Comparison of ENCODE assay signal across 20 cellular contexts in the genomic region with DNA sequence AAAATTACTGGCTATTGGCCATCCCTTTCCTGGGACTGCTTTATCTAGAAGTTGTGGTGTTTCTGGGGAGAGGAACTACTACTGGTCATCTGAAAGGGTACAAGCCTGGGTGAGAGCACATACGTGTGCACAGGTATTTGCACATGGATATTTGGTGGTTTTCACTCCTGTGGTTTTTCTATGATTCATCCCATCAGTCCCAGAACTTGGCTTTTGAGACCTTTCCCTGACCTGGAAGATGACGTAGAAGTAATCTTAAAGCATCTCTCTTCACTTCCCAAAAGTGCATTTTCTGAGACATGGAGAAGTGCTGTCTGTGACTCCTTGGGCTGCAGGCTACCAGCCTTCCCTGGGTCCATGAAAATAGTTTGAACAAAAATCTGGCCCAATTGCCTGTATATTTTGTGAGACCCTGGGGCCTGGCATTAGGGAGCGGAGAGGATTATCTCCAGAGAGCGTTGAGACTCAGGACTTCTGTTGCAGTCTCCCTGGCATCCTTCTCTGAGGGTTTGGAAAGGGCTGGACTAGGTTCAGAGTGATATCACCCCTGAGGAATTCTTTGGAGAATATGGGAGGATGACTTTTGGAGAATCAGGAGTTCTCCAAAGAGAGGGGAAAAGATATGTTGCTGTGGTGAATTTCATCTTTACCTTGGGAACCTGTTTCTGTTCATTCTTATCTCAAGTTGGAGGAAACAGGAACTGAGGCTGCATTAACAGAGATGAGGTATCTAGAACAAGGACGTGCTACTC.
DNase-seq lines count a peak whose midpoint lies in the region; ATAC-seq, FAIRE-seq and TF ChIP-seq lines count a peak whose summit lies in the region.
"Had no signal": no experiment of that assay in that cellular context is flagged by ENCODE, and none has a peak within 500 bp of the region (broad histone marks: within the 10 kb centered on the region; RNA-seq: fewer than 3 reads in every experiment).

No MANE protein-coding gene starts in this region.

- TF ChIP-seq CTCF in astrocyte (IDR thresholded peaks at IDR 0.05; ENCODE audit: insufficient read depth, low read depth, low read length) = no peak
- no peak for TF ChIP-seq CTCF in fibroblast of the aortic adventitia (IDR thresholded peaks at IDR 0.05; ENCODE audit: insufficient read depth, low read length)
- no peak for TF ChIP-seq CTCF in stomach (IDR thresholded peaks at IDR 0.05)

- H3K27me3 Mint-ChIP-seq in astrocyte (ENCODE audit: low read depth, unreplicated experiment) = peaks cover 3% of the 10 kb centered on the region
- peaks cover 22% of the 10 kb centered on the region for H3K27me3 Mint-ChIP-seq in activated CD8-positive, alpha-beta memory T cell treated with anti-CD3 and anti-CD28 coated beads, Interleukin-2, amount 10 ng/mL, durations not matched to agents 7 days and 5 days

- no peaks in the 10 kb centered on the region for H4K20me1 ChIP-seq in astrocyte (ENCODE audit: insufficient read depth, low read length)

- DNase-seq in HT1080 (ENCODE audit: low read depth) (peak; percentile 39), astrocyte (ENCODE audit: low read depth) (peak; percentile 61), fibroblast of the aortic adventitia (ENCODE audit: low read depth) (peak; percentile 6), stomach (no peak), HPDE6-E6E7 (ENCODE audit: extremely low spot score) (no peak)
- no peak for DNase-seq in activated CD8-positive, alpha-beta memory T cell treated with anti-CD3 and anti-CD28 coated beads, Interleukin-2, amount 10 ng/mL, durations not matched to agents 7 days and 5 days
- DNase-seq: DMS 273 treated with DMSO at 0.1 percent for 48 hours; HFFc6; Kasumi-1; NCI-H1105; NCI-H1694 treated with DMSO at 0.1 percent for 48 hours; NCI-H446; NK-92 treated with Interleukin-12 subunit alpha and Interleukin-12 subunit beta, amount 100 ng/mL, for 24 hours; PC-3; SJCRH30 had no signal

- H3K4me3 Mint-ChIP-seq in astrocyte (ENCODE audit: unreplicated experiment) = no peak overlapping the region
- no peak overlapping the region for H3K4me3 Mint-ChIP-seq in activated CD8-positive, alpha-beta memory T cell treated with anti-CD3 and anti-CD28 coated beads, Interleukin-2, amount 10 ng/mL, durations not matched to agents 7 days and 5 days
- H3K4me3 Mint-ChIP-seq: HFFc6, IgD-negative memory B cell had no signal

- H3K9me3 Mint-ChIP-seq in astrocyte (ENCODE audit: unreplicated experiment) = no peaks in the 10 kb centered on the region
- H3K9me3 Mint-ChIP-seq in activated CD8-positive, alpha-beta memory T cell treated with anti-CD3 and anti-CD28 coated beads, Interleukin-2, amount 10 ng/mL, durations not matched to agents 7 days and 5 days (ENCODE audit: low read depth) = no peaks in the 10 kb centered on the region
- H3K9me3 Mint-ChIP-seq: HFFc6 had no signal

- H3K36me3 Mint-ChIP-seq in astrocyte (ENCODE audit: low read depth, unreplicated experiment) = no peaks in the 10 kb centered on the region
- no peaks in the 10 kb centered on the region for H3K36me3 Mint-ChIP-seq in activated CD8-positive, alpha-beta memory T cell treated with anti-CD3 and anti-CD28 coated beads, Interleukin-2, amount 10 ng/mL, durations not matched to agents 7 days and 5 days

- H3K9ac ChIP-seq in astrocyte (ENCODE audit: low read length) = no peak overlapping the region

- H3K27ac ChIP-seq in astrocyte (ENCODE audit: low read depth, low read length) (no peak overlapping the region), stomach (peak overlapping the region in 4 of 5 donors; percentile 18 to 44 (median 27))
- H3K27ac ChIP-seq: C4-2B, SJCRH30 had no signal

- peak overlapping the region; percentile 6 for H3K4me2 ChIP-seq in astrocyte (ENCODE audit: low read length)

- no peak for TF ChIP-seq EP300 in stomach (IDR thresholded peaks at IDR 0.05)

- H3K36me3 ChIP-seq in astrocyte (ENCODE audit: insufficient read depth, low read length) = no peaks in the 10 kb centered on the region
- H3K36me3 ChIP-seq in stomach = no peaks in the 10 kb centered on the region
- H3K36me3 ChIP-seq: SJCRH30 had no signal

- intact Hi-C loops in stomach (cut with DNase I; ENCODE audit: low total_unique reads) = no loop called here

- no peaks in the 10 kb centered on the region for H3K9me3 ChIP-seq in astrocyte (ENCODE audit: insufficient read depth, low read depth, low read length)
- no peaks in the 10 kb centered on the region for H3K9me3 ChIP-seq in stomach
- H3K9me3 ChIP-seq: SJCRH30 had no signal

- peaks cover 11% of the 10 kb centered on the region for H3K4me1 Mint-ChIP-seq in astrocyte (ENCODE audit: low read depth, unreplicated experiment)
- H3K4me1 Mint-ChIP-seq in activated CD8-positive, alpha-beta memory T cell treated with anti-CD3 and anti-CD28 coated beads, Interleukin-2, amount 10 ng/mL, durations not matched to agents 7 days and 5 days = no peaks in the 10 kb centered on the region
- H3K4me1 Mint-ChIP-seq: IgD-negative memory B cell had no signal

- WGBS in stomach, 5 donors = 48 to 72% (median 66%) methylated on average over 5 of the region's 5 CpGs

- no peak for TF ChIP-seq POLR2A in stomach (IDR thresholded peaks at IDR 0.05)

- CTCF ChIA-PET in activated CD8-positive, alpha-beta memory T cell treated with anti-CD3 and anti-CD28 coated beads, Interleukin-2, amount 10 ng/mL, durations not matched to agents 7 days and 5 days (lab: Charles Lee) = no interaction called here

- no peak for FAIRE-seq in astrocyte (lab: Jason Lieb, UNC)
- FAIRE-seq: H54, HTR-8/SVneo had no signal

- no peak overlapping the region for H2AFZ ChIP-seq in astrocyte (ENCODE audit: low read depth, low read length)

- H3K4me1 ChIP-seq in astrocyte (ENCODE audit: insufficient read depth, low read length) (peaks cover 3% of the 10 kb centered on the region), stomach (peaks cover 23 to 54% (median 38%) of the 10 kb centered on the region in 4 donors)
- H3K4me1 ChIP-seq: SJCRH30 had no signal

- no peak overlapping the region for H3K27ac Mint-ChIP-seq in astrocyte (ENCODE audit: unreplicated experiment)
- no peak overlapping the region for H3K27ac Mint-ChIP-seq in activated CD8-positive, alpha-beta memory T cell treated with anti-CD3 and anti-CD28 coated beads, Interleukin-2, amount 10 ng/mL, durations not matched to agents 7 days and 5 days
- H3K27ac Mint-ChIP-seq: HFFc6, IgD-negative memory B cell had no signal

- no peaks in the 10 kb centered on the region for H3K79me2 ChIP-seq in astrocyte (ENCODE audit: insufficient read depth, low read length)

- H3K4me3 ChIP-seq in astrocyte (ENCODE audit: insufficient read depth, low read depth, low read length) = no peak overlapping the region
- no peak overlapping the region for H3K4me3 ChIP-seq in fibroblast of the aortic adventitia (ENCODE audit: low read depth, low read length)
- no peak overlapping the region for H3K4me3 ChIP-seq in stomach
- H3K4me3 ChIP-seq: SJCRH30 had no signal

- H3K27me3 ChIP-seq in astrocyte (ENCODE audit: insufficient read depth, low read length) = peaks cover 4% of the 10 kb centered on the region
- no peaks in the 10 kb centered on the region for H3K27me3 ChIP-seq in stomach
- H3K27me3 ChIP-seq: SJCRH30 had no signal

- no peak for ATAC-seq in activated CD8-positive, alpha-beta memory T cell treated with anti-CD3 and anti-CD28 coated beads, Interleukin-2, amount 10 ng/mL, durations not matched to agents 7 days and 5 days
- ATAC-seq in HG02870 (IDR thresholded peaks at IDR 0.05; ENCODE audit: unreplicated experiment) = no peak
- ATAC-seq: PC-3 had no signal

Comparison
In these comparisons a context has a peak if more than half of its experiments do, and no peak if none do; other contexts are left out.
1. DNase-seq: peak in HT1080 (single experiment), astrocyte (single experiment) and fibroblast of the aortic adventitia (single experiment); none in stomach (single experiment), activated CD8-positive, alpha-beta memory T cell treated with anti-CD3 and anti-CD28 coated beads, Interleukin-2, amount 10 ng/mL, durations not matched to agents 7 days and 5 days (single experiment) and HPDE6-E6E7 (single experiment).